In genomic region chr16:23131841-23132576, GRCh38 we compare ENCODE assay signal across 1 cellular context.
TF ChIP-seq lines count a peak whose summit lies in the region.

No MANE protein-coding gene starts in this region.

TF ChIP-seq in endothelial cell of umbilical vein, 7 proteins besides CTCF, POLR2A, EP300 and RAD21:
- TF ChIP-seq JUN (IDR thresholded peaks at IDR 0.05; ENCODE audit: borderline replicate concordance, insufficient read depth, insufficient read length, low read depth): peak; percentile 87
- TF ChIP-seq GATA2 (IDR thresholded peaks at IDR 0.05; ENCODE audit: insufficient read depth, insufficient read length, low read depth, low read length): no peak
TF ChIP-seq in endothelial cell of umbilical vein: peak in this region for 1.
